In the genomic region with DNA sequence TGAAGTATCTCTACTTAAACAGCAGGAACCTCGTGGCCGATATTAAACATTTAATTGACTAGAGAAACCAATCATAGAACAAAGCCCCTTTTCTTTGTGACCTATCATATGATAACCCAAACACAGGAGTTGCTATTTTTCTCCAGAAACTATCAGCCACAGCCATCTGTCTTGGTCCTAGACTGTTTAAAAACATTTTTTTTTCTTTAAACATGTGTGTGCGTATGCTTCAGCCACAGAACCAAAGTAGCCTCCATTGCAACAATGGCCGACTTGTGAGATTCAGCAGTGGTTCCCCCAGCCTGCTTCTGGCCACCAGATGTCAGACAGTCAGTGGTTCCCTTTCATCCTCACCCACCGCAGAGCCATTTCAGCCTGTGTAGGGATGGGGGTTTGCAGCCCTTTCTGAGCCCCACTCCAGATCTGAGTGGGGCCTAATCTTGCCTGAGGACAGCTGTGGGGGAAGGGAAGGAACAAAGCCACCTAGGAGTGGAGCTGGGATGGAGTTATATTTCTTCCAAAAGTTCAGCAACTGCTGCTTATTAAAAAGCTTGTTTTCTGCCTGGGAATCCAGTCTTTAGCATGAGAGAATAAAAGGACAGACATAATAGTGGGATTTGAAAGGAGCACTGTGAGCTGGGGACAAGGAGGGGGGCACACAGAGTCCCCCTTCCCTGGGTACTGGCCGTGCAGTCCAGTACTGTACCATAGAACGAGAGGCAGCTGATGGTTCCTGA, we compare ENCODE assay signal across 1 cellular context.
A peak's percentile ranks its signal among the peaks of the same experiment; 100 is the strongest.
TF ChIP-seq lines count a peak whose summit lies in the region.

No MANE protein-coding gene starts in this region.

TF ChIP-seq in K562, 482 proteins besides CTCF, POLR2A, EP300 and RAD21 (continued from another document and continues in another):
- TF ChIP-seq MCM5 (IDR thresholded peaks at IDR 0.05; ENCODE audit: low read depth) (no peak), NKRF (IDR thresholded peaks at IDR 0.05; ENCODE audit: borderline replicate concordance) (no peak; the same call in 1 of the 2 replicates), ZNF263 (CRISPR knock-in tag; IDR thresholded peaks at IDR 0.05; ENCODE audit: borderline replicate concordance) (peak; percentile 68), OTX1 (CRISPR knock-in tag; IDR thresholded peaks at IDR 0.05) (no peak), SMAD1 (IDR thresholded peaks at IDR 0.05; ENCODE audit: low read depth, low read length, partially characterized antibody) (no peak), RHOXF2B (CRISPR knock-in tag; conservative IDR thresholded peaks at IDR 0.05) (0 out of 2 replicates have a peak, but pooled peaks have one; percentile 13), NR2F6 (CRISPR knock-in tag; IDR thresholded peaks at IDR 0.05) (no peak), PTTG1 (tag; IDR thresholded peaks at IDR 0.05; ENCODE audit: low read depth) (peak; percentile 61), ZNF316 (IDR thresholded peaks at IDR 0.05) (no peak), ZNF77 (CRISPR knock-in tag; IDR thresholded peaks at IDR 0.05) (no peak), POU5F1 (IDR thresholded peaks at IDR 0.05; ENCODE audit: borderline replicate concordance, low read depth, low read length, partially characterized antibody) (no peak), RBFOX2 (IDR thresholded peaks at IDR 0.05; ENCODE audit: low read depth, low read length) (peak; percentile 60), MNT (conservative IDR thresholded peaks at IDR 0.05) (peak in 1 of 2 experiments; percentile 17; a peak in 3 of 4 replicates), EWSR1 (IDR thresholded peaks at IDR 0.05; ENCODE audit: borderline replicate concordance, low read depth, partially characterized antibody) (no peak), POLR2AphosphoS5 (IDR thresholded peaks at IDR 0.05; ENCODE audit: control insufficient read depth, insufficient read depth, low read depth, low read length) (no peak), ZNF589 (CRISPR knock-in tag; IDR thresholded peaks at IDR 0.05; ENCODE audit: low read depth) (peak; percentile 61), SETDB1 (IDR thresholded peaks at IDR 0.05; ENCODE audit: low read length) (no peak), KLF6 (CRISPR knock-in tag; IDR thresholded peaks at IDR 0.05; ENCODE audit: borderline replicate concordance) (peak; percentile 86), TAF7 (tag; IDR thresholded peaks at IDR 0.05) (peak; percentile 34; the same call in 1 of the 2 replicates), RFX7 (CRISPR knock-in tag; IDR thresholded peaks at IDR 0.05) (0 out of 2 replicates have a peak, but pooled peaks have one; percentile 34), ETV5 (CRISPR knock-in tag; IDR thresholded peaks at IDR 0.05; ENCODE audit: low read depth) (no peak), ZBTB12 (CRISPR knock-in tag; IDR thresholded peaks at IDR 0.05) (peak; percentile 57), ZNF277 (CRISPR knock-in tag; IDR thresholded peaks at IDR 0.05; ENCODE audit: borderline replicate concordance) (no peak), MAX (CRISPR knock-in tag; IDR thresholded peaks at IDR 0.05) (no peak), PPARD (CRISPR knock-in tag; IDR thresholded peaks at IDR 0.05) (no peak), RBM25 (IDR thresholded peaks at IDR 0.05; ENCODE audit: low read depth, low read length, severe bottlenecking) (no peak), IRF1 (CRISPR knock-in tag; IDR thresholded peaks at IDR 0.05; ENCODE audit: borderline replicate concordance) (no peak), NFE2 (IDR thresholded peaks at IDR 0.05; ENCODE audit: low read depth) (no peak), ZNF561 (CRISPR knock-in tag; conservative IDR thresholded peaks at IDR 0.05) (no peak), FOXP4 (CRISPR knock-in tag; IDR thresholded peaks at IDR 0.05; ENCODE audit: borderline replicate concordance) (no peak), ZNF764 (CRISPR knock-in tag; IDR thresholded peaks at IDR 0.05; ENCODE audit: low read depth) (no peak), HNRNPLL (IDR thresholded peaks at IDR 0.05; ENCODE audit: low read depth, low read length, poor library complexity, severe bottlenecking) (peak; percentile 3), ZKSCAN8 (CRISPR knock-in tag; IDR thresholded peaks at IDR 0.05) (peak; percentile 54; the same call in 1 of the 2 replicates)
- TF ChIP-seq, protein P1, sequence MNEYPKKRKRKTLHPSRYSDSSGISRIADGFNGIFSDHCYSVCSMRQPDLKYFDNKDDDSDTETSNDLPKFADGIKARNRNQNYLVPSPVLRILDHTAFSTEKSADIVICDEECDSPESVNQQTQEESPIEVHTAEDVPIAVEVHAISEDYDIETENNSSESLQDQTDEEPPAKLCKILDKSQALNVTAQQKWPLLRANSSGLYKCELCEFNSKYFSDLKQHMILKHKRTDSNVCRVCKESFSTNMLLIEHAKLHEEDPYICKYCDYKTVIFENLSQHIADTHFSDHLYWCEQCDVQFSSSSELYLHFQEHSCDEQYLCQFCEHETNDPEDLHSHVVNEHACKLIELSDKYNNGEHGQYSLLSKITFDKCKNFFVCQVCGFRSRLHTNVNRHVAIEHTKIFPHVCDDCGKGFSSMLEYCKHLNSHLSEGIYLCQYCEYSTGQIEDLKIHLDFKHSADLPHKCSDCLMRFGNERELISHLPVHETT (CRISPR knock-in tag; conservative IDR thresholded peaks at IDR 0.05 in 1 of 2, IDR thresholded peaks at IDR 0.05 in 1 of 2): peak in 1 of 2 experiments; percentile 89; a peak in 2 of 4 replicates
- TF ChIP-seq, protein P2, sequence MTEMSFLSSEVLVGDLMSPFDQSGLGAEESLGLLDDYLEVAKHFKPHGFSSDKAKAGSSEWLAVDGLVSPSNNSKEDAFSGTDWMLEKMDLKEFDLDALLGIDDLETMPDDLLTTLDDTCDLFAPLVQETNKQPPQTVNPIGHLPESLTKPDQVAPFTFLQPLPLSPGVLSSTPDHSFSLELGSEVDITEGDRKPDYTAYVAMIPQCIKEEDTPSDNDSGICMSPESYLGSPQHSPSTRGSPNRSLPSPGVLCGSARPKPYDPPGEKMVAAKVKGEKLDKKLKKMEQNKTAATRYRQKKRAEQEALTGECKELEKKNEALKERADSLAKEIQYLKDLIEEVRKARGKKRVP (CRISPR knock-in tag; IDR thresholded peaks at IDR 0.05): peak; percentile 79
- TF ChIP-seq, protein P3, sequence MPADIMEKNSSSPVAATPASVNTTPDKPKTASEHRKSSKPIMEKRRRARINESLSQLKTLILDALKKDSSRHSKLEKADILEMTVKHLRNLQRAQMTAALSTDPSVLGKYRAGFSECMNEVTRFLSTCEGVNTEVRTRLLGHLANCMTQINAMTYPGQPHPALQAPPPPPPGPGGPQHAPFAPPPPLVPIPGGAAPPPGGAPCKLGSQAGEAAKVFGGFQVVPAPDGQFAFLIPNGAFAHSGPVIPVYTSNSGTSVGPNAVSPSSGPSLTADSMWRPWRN (IDR thresholded peaks at IDR 0.05; ENCODE audit: low read depth): no peak
- TF ChIP-seq, protein P4, sequence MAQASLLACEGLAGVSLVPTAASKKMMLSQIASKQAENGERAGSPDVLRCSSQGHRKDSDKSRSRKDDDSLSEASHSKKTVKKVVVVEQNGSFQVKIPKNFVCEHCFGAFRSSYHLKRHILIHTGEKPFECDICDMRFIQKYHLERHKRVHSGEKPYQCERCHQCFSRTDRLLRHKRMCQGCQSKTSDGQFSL (CRISPR knock-in tag; IDR thresholded peaks at IDR 0.05): no peak
- TF ChIP-seq, protein P4 (tag; IDR thresholded peaks at IDR 0.05): peak; percentile 17 to 92; a peak in 3 of 4 replicates
- TF ChIP-seq, protein P5, sequence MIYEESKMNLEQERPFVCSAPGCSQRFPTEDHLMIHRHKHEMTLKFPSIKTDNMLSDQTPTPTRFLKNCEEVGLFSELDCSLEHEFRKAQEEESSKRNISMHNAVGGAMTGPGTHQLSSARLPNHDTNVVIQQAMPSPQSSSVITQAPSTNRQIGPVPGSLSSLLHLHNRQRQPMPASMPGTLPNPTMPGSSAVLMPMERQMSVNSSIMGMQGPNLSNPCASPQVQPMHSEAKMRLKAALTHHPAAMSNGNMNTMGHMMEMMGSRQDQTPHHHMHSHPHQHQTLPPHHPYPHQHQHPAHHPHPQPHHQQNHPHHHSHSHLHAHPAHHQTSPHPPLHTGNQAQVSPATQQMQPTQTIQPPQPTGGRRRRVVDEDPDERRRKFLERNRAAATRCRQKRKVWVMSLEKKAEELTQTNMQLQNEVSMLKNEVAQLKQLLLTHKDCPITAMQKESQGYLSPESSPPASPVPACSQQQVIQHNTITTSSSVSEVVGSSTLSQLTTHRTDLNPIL (CRISPR knock-in tag; IDR thresholded peaks at IDR 0.05): 0 out of 2 replicates have a peak, but pooled peaks have one; percentile 56
